8 cellular contexts compared by ENCODE assay signal in genomic region chr14:61761557-61761956, GRCh38. TPM values are rescaled to one million over a fixed set of nuclear protein-coding genes. Genes with fewer than 3 reads are reported as not detected.
DNase-seq lines count a peak whose midpoint lies in the region; ATAC-seq, FAIRE-seq and TF ChIP-seq lines count a peak whose summit lies in the region.

No MANE protein-coding gene starts in this region.

- no peaks in the 10 kb centered on the region for H3K36me3 Mint-ChIP-seq in astrocyte (ENCODE audit: low read depth, unreplicated experiment)

- peak overlapping the region; percentile 97 for H3K4me2 ChIP-seq in astrocyte (ENCODE audit: low read length)

- H3K79me2 ChIP-seq in astrocyte (ENCODE audit: insufficient read depth, low read length) = peaks cover 42% of the 10 kb centered on the region

- no peak for TF ChIP-seq EP300 in transverse colon (IDR thresholded peaks at IDR 0.05; ENCODE audit: low read depth)

- H3K4me1 Mint-ChIP-seq in astrocyte (ENCODE audit: low read depth, unreplicated experiment) = peaks cover 22% of the 10 kb centered on the region

- H3K36me3 ChIP-seq in GM06990 (ENCODE audit: control insufficient read depth, insufficient read depth, low read length) (no peaks in the 10 kb centered on the region), astrocyte (ENCODE audit: insufficient read depth, low read length) (no peaks in the 10 kb centered on the region), transverse colon (no peaks in the 10 kb centered on the region)

- no peaks in the 10 kb centered on the region for H3K9me3 ChIP-seq in astrocyte (ENCODE audit: insufficient read depth, low read depth, low read length)
- H3K9me3 ChIP-seq in transverse colon = no peaks in the 10 kb centered on the region

- H2AFZ ChIP-seq in astrocyte (ENCODE audit: low read depth, low read length) = peak overlapping the region; percentile 29

- no peak for FAIRE-seq in astrocyte (lab: Jason Lieb, UNC)

- H3K4me3 Mint-ChIP-seq in astrocyte (ENCODE audit: unreplicated experiment) = peak overlapping the region; percentile 97

- H3K27ac Mint-ChIP-seq in astrocyte (ENCODE audit: unreplicated experiment) = peak overlapping the region; percentile 96

- intact Hi-C loops in transverse colon (cut with DNase I; ENCODE audit: low total_unique reads) = loop anchor here (10.0 kb wide), 1 partner anchor 67 kb away; the partner anchor contains the start of gene HIF1A

- 55 to 90% methylated on average over 1 to 5 of the region's 5 CpGs for WGBS in transverse colon (ENCODE audit: low coverage in 1 of 2), 2 donors

- peak overlapping the region; percentile 53 for H3K4me3 ChIP-seq in GM06990 (replicated peaks; ENCODE audit: low read depth, low read length)
- H3K4me3 ChIP-seq in astrocyte (ENCODE audit: insufficient read depth, low read depth, low read length) = peak overlapping the region; percentile 87
- H3K4me3 ChIP-seq in transverse colon = peak overlapping the region in 3 of 4 donors; percentile 69 to 76 (median 70)

- H3K27ac ChIP-seq in astrocyte (ENCODE audit: low read depth, low read length) = peak overlapping the region; percentile 48
- H3K27ac ChIP-seq in transverse colon = peak overlapping the region; percentile 77 to 91 (median 86)

- no peaks in the 10 kb centered on the region for H3K27me3 ChIP-seq in GM06990 (replicated peaks; ENCODE audit: control insufficient read depth, insufficient read depth, low read length)
- H3K27me3 ChIP-seq in astrocyte (ENCODE audit: insufficient read depth, low read length) = no peaks in the 10 kb centered on the region
- no peaks in the 10 kb centered on the region for H3K27me3 ChIP-seq in transverse colon

- no peak for TF ChIP-seq POLR2A in transverse colon (IDR thresholded peaks at IDR 0.05)

- H3K4me1 ChIP-seq in astrocyte (ENCODE audit: insufficient read depth, low read length) (peaks cover 17% of the 10 kb centered on the region), transverse colon (peaks cover 7 to 34% (median 13%) of the 10 kb centered on the region in 4 donors)

- ATAC-seq in HG03432 (IDR thresholded peaks at IDR 0.05; ENCODE audit: unreplicated experiment) (peak; percentile 1), left lobe of liver (peak; percentile 2), HG03342 (IDR thresholded peaks at IDR 0.05; ENCODE audit: unreplicated experiment) (no peak)

- TF ChIP-seq CTCF in GM06990 (IDR thresholded peaks at IDR 0.05; ENCODE audit: insufficient read depth, low read length, poor library complexity, severe bottlenecking) (no peak), astrocyte (IDR thresholded peaks at IDR 0.05; ENCODE audit: insufficient read depth, low read depth, low read length) (no peak), transverse colon (IDR thresholded peaks at IDR 0.05) (no peak)

- DNase-seq in GM06990 (ENCODE audit: extremely low read depth, insufficient read length) (no peak), astrocyte (ENCODE audit: low read depth) (no peak), left lobe of liver (ENCODE audit: low spot score) (no peak), transverse colon (no peak), amniotic stem cell (lab: John Stamatoyannopoulos, UW) (no peak), middle frontal gyrus (ENCODE audit: extremely low spot score, low spot score) (no peak)

- H4K20me1 ChIP-seq in astrocyte (ENCODE audit: insufficient read depth, low read length) = peaks cover 13% of the 10 kb centered on the region

- H3K9ac ChIP-seq in astrocyte (ENCODE audit: low read length) = peak overlapping the region; percentile 92

- in situ Hi-C loops in transverse colon (cut with MboI; ENCODE audit: low pct_ligation_motif_present in 1 of 4, low pct_unique_long_range_greater_than_20kb in 1 of 4, low sequenced_read_pairs in 3 of 4) = no loop called here

- H3K27me3 Mint-ChIP-seq in astrocyte (ENCODE audit: low read depth, unreplicated experiment) = no peaks in the 10 kb centered on the region

- H3K9me3 Mint-ChIP-seq in astrocyte (ENCODE audit: unreplicated experiment) = no peaks in the 10 kb centered on the region

RNA-seq across cellular contexts. Expression of gene SNAPC1, which starts 0.7 kb away (rescaled TPM):
- 12.9 and 14.1 TPM in 2 replicates for total RNA-seq in astrocyte
- total RNA-seq in left lobe of liver = 1.4 TPM
- total RNA-seq in transverse colon = 1 to 10 TPM in 2 of 4 donors, under 1 TPM in 1, not detected in 1; 0.20 to 5.1 (median 3.8) TPM

RNA-seq across cellular contexts. Expression of gene SYT16, which starts 50.9 kb away (rescaled TPM):
- total RNA-seq in astrocyte = 5.5 and 5.9 TPM in 2 replicates
- total RNA-seq in left lobe of liver = 0.10 TPM
- total RNA-seq in transverse colon = under 1 TPM in 1 of 4 donors, not detected in 3; 0.14 TPM
